9 cellular contexts compared by ENCODE assay signal in the genomic region with DNA sequence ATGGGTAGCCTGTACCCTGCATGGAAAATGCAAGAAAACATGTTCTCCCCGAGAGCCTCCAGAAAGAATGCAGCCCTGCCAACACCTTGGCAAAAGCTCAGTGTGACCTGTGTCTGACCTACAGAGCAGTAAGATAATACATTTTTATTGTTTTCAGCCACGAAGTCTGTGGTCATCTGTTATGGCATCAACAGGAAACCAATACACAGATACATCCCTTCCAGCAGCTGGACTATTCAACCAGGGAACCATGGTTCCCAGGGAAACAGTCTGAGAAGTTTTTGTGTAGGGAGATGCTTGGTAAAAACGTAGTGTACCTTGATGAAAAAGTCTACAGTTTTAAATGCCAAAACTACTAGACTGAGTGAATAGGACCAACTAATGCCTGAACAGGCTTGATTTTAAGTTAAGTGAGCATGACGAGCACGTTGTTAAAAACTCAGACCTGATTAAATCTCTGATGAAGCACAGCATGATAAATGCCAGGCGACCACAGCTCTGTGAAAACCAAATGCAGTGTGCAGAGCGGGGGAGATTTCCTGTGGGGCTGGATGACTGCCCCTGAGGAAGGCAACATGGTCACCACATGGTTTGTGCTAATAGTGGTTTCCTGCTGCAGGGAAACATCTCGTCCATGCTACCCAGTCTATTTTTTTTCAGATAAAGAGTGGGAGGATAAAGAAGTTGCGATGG.
A peak's percentile ranks its signal among the peaks of the same experiment; 100 is the strongest.
DNase-seq lines count a peak whose midpoint lies in the region; ATAC-seq and TF ChIP-seq lines count a peak whose summit lies in the region.
"Had no signal": no experiment of that assay in that cellular context is flagged by ENCODE, and none has a peak within 500 bp of the region (broad histone marks: within the 10 kb centered on the region; RNA-seq: fewer than 3 reads in every experiment).

No MANE protein-coding gene starts in this region.

- H3K36me3 ChIP-seq in heart left ventricle (no peaks in the 10 kb centered on the region), right atrium auricular region (no peaks in the 10 kb centered on the region), psoas muscle (ENCODE audit: insufficient read depth in 1 of 2, low read depth in 1 of 2) (no peaks in the 10 kb centered on the region)

- WGBS in heart left ventricle, 4 donors, result 14 to 20% (median 14%) methylated on average over 9 of the region's 9 CpGs
- 13 to 20% (median 15%) methylated on average over 9 of the region's 9 CpGs for WGBS in psoas muscle, 3 donors

- peak overlapping the region in 3 of 12 donors; percentile 2 to 47 (median 4) for H3K27ac ChIP-seq in heart left ventricle
- no peak overlapping the region for H3K27ac ChIP-seq in right atrium auricular region
- H3K27ac ChIP-seq in psoas muscle, result no peak overlapping the region

- H3K9me3 ChIP-seq in heart left ventricle (no peaks in the 10 kb centered on the region), right atrium auricular region (no peaks in the 10 kb centered on the region), psoas muscle (no peaks in the 10 kb centered on the region)

- no peak overlapping the region for H3K27ac Mint-ChIP-seq in stimulated activated naive CD8-positive, alpha-beta T cell treated with anti-CD3 and anti-CD28 coated beads, Interleukin-15, amount 100 ng/mL, for 72 hours
- H3K27ac Mint-ChIP-seq: CD4-positive, alpha-beta T cell had no signal

- peaks cover 41% of the 10 kb centered on the region for H3K27me3 Mint-ChIP-seq in stimulated activated naive CD8-positive, alpha-beta T cell treated with anti-CD3 and anti-CD28 coated beads, Interleukin-15, amount 100 ng/mL, for 72 hours

- H3K4me1 ChIP-seq in heart left ventricle, result peaks cover 0 to 16% (median 6%) of the 10 kb centered on the region in 12 donors
- H3K4me1 ChIP-seq in right atrium auricular region, result peaks cover 0 to 13% of the 10 kb centered on the region in 2 donors
- no peaks in the 10 kb centered on the region for H3K4me1 ChIP-seq in psoas muscle

- DNase-seq in heart left ventricle (peak in 2 of 5 donors; percentile 25), right atrium auricular region (ENCODE audit: low spot score) (no peak), left cardiac atrium (peak; percentile 53), A172 (ENCODE audit: low spot score) (no peak), activated gamma-delta T cell (lab: John Stamatoyannopoulos, UW) (no peak), psoas muscle (no peak)
- DNase-seq in stimulated activated naive CD8-positive, alpha-beta T cell treated with anti-CD3 and anti-CD28 coated beads, Interleukin-15, amount 100 ng/mL, for 72 hours, result peak; percentile 15 to 23
- DNase-seq: CD4-positive, alpha-beta T cell had no signal

- H3K4me3 ChIP-seq in heart left ventricle (no peak overlapping the region), right atrium auricular region (no peak overlapping the region), psoas muscle (no peak overlapping the region)

- intact Hi-C loops in heart left ventricle (cut with DNase I) (loop anchor here in 1 of 10 donors (10.0 kb wide), 1 partner anchor 60 kb away; no protein-coding TSS in a partner anchor), left cardiac atrium (cut with DNase I) (no loop called here), psoas muscle (cut with DNase I) (no loop called here)

- H3K4me3 Mint-ChIP-seq in stimulated activated naive CD8-positive, alpha-beta T cell treated with anti-CD3 and anti-CD28 coated beads, Interleukin-15, amount 100 ng/mL, for 72 hours, result no peak overlapping the region
- H3K4me3 Mint-ChIP-seq: CD4-positive, alpha-beta T cell had no signal

- peak; percentile 45 to 87 (median 65) for ATAC-seq in heart left ventricle
- ATAC-seq in left cardiac atrium, result peak; percentile 72 to 81
- ATAC-seq in stimulated activated naive CD8-positive, alpha-beta T cell treated with anti-CD3 and anti-CD28 coated beads, Interleukin-15, amount 100 ng/mL, for 72 hours, result peak; percentile 89
- ATAC-seq in psoas muscle, result no peak

- TF ChIP-seq CTCF in heart left ventricle (IDR thresholded peaks at IDR 0.05) (no peak), right atrium auricular region (IDR thresholded peaks at IDR 0.05) (no peak), psoas muscle (IDR thresholded peaks at IDR 0.05) (no peak)

- peaks cover 8% of the 10 kb centered on the region for H3K4me1 Mint-ChIP-seq in stimulated activated naive CD8-positive, alpha-beta T cell treated with anti-CD3 and anti-CD28 coated beads, Interleukin-15, amount 100 ng/mL, for 72 hours

- H3K27me3 ChIP-seq in heart left ventricle, result peaks cover 0 to 3% (median 0%) of the 10 kb centered on the region in 9 donors
- no peaks in the 10 kb centered on the region for H3K27me3 ChIP-seq in right atrium auricular region
- H3K27me3 ChIP-seq in psoas muscle (ENCODE audit: insufficient read depth in 3 of 3, low read length in 2 of 3), result no peaks in the 10 kb centered on the region

- H3K9me3 Mint-ChIP-seq in stimulated activated naive CD8-positive, alpha-beta T cell treated with anti-CD3 and anti-CD28 coated beads, Interleukin-15, amount 100 ng/mL, for 72 hours, result no peaks in the 10 kb centered on the region
- H3K9me3 Mint-ChIP-seq: CD4-positive, alpha-beta T cell had no signal

- no peak for TF ChIP-seq POLR2A in heart left ventricle (IDR thresholded peaks at IDR 0.05)

TF ChIP-seq in PFSK-1, 5 proteins besides CTCF, POLR2A, EP300 and RAD21:
- TF ChIP-seq POLR2AphosphoS5 (IDR thresholded peaks at IDR 0.05; ENCODE audit: low read depth, low read length) (peak; percentile 53; the same call in 1 of the 2 replicates), REST (IDR thresholded peaks at IDR 0.05; ENCODE audit: insufficient read depth in 1 of 2, low read depth in 2 of 2, low read length in 2 of 2) (peak in 1 of 2 experiments; percentile 78; a peak in 2 of 4 replicates), TAF1 (IDR thresholded peaks at IDR 0.05; ENCODE audit: borderline replicate concordance, insufficient read depth, low read length) (no peak), SIN3A (IDR thresholded peaks at IDR 0.05; ENCODE audit: borderline replicate concordance, insufficient read depth, low read length) (peak; percentile 47; the same call in 1 of the 2 replicates), FOXP2 (optimal IDR thresholded peaks at IDR 0.05; ENCODE audit: borderline replicate concordance, extremely low read depth, extremely low read length, insufficient read depth) (peak; percentile 76)

Comparison
In these comparisons a context has a peak if more than half of its experiments do, and no peak if none do; other contexts are left out.
1. DNase-seq: peak in left cardiac atrium (single experiment) and stimulated activated naive CD8-positive, alpha-beta T cell treated with anti-CD3 and anti-CD28 coated beads, Interleukin-15, amount 100 ng/mL, for 72 hours (2 of 2); none in right atrium auricular region (single experiment), A172 (single experiment), activated gamma-delta T cell (single experiment) and psoas muscle (0 of 2).
2. ATAC-seq: peak in heart left ventricle (4 of 4), left cardiac atrium (2 of 2) and stimulated activated naive CD8-positive, alpha-beta T cell treated with anti-CD3 and anti-CD28 coated beads, Interleukin-15, amount 100 ng/mL, for 72 hours (single experiment); none in psoas muscle (0 of 4).